In genomic region chr16:7116734-7117133, GRCh38 we compare ENCODE assay signal across 7 cellular contexts.
"Had no signal": no experiment of that assay in that cellular context is flagged by ENCODE, and none has a peak within 500 bp of the region (broad histone marks: within the 10 kb centered on the region; RNA-seq: fewer than 3 reads in every experiment).

No MANE protein-coding gene starts in this region.

- ATAC-seq: GM23338, HCT116 had no signal

- H3K9me3 Mint-ChIP-seq: H9 had no signal

- H3K4me3 Mint-ChIP-seq: GM23338, H9, HFFc6 had no signal

- H3K27ac Mint-ChIP-seq: GM23338, H9, HFFc6 had no signal

- DNase-seq: GM23248, GOT3, H7, H9, HFFc6 had no signal
